20 cellular contexts compared by ENCODE assay signal in the genomic region with DNA sequence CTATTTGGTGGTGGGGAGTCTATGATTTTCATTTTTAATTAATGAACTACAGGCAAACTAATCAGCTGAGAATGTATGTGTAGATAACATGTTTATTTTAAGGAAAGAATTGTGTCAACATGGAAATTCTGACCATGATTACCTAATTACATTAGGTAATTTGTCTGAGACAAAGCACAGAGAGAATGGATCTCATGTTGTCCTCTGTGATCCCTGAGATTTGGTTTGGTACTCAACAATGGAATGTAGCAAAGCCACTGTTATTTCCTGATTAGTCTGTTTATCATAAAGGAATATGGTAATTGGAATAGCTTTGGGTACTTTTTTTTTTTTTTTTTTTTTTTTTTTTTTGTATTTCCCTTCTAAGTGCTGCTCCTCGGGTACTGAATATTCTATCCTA.
"Had no signal": no experiment of that assay in that cellular context is flagged by ENCODE, and none has a peak within 500 bp of the region (broad histone marks: within the 10 kb centered on the region; RNA-seq: fewer than 3 reads in every experiment).

No MANE protein-coding gene starts in this region.

- DNase-seq: IMR-90, Karpas-422, KG1, MM.1S, NCI-H1092 treated with DMSO at 0.1 percent for 48 hours, NCI-H1436, NCI-H187, NCI-H2029, NCI-H2081 treated with DMSO at 0.1 percent for 48 hours, NCI-H2171, NCI-H226, NCI-H446, NCI-H510A, NCI-H524 treated with DMSO at 0.1 percent for 48 hours, NCI-H69, NCI-H774, SHP77, SJCRH30 had no signal

- H3K4me3 ChIP-seq: SJCRH30 had no signal

- H3K4me1 ChIP-seq: SJCRH30 had no signal

- H3K36me3 ChIP-seq: SJCRH30 had no signal

- H3K27me3 ChIP-seq: SJCRH30 had no signal

- H3K27ac ChIP-seq: HL-60, RWPE1, SJCRH30 had no signal

- H3K9me3 ChIP-seq: SJCRH30 had no signal
